In the genomic region with DNA sequence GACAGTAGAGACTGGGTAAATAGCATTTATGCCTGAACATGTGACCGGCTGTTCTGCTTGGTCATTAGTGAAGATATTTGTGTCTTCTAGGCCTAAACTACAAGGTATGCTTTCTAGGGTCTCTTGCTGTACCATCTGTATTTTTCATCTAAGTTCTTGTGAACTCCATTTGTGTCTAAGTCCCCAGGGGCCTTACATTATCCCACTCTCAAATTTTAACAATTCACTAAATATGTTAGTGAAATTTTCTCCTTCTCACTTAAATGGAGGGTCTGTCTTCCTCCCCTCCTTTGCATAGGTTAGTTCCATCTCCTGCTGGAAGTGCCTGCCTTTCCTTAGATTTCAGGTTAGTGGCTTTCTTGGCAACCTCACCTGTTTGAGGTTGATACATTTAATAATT, we compare ENCODE assay signal across 1 cellular context.
A peak's percentile ranks its signal among the peaks of the same experiment; 100 is the strongest.
TF ChIP-seq lines count a peak whose summit lies in the region.

No MANE protein-coding gene starts in this region.

TF ChIP-seq in K562, 482 proteins besides CTCF, POLR2A, EP300 and RAD21:
- TF ChIP-seq, protein P1, sequence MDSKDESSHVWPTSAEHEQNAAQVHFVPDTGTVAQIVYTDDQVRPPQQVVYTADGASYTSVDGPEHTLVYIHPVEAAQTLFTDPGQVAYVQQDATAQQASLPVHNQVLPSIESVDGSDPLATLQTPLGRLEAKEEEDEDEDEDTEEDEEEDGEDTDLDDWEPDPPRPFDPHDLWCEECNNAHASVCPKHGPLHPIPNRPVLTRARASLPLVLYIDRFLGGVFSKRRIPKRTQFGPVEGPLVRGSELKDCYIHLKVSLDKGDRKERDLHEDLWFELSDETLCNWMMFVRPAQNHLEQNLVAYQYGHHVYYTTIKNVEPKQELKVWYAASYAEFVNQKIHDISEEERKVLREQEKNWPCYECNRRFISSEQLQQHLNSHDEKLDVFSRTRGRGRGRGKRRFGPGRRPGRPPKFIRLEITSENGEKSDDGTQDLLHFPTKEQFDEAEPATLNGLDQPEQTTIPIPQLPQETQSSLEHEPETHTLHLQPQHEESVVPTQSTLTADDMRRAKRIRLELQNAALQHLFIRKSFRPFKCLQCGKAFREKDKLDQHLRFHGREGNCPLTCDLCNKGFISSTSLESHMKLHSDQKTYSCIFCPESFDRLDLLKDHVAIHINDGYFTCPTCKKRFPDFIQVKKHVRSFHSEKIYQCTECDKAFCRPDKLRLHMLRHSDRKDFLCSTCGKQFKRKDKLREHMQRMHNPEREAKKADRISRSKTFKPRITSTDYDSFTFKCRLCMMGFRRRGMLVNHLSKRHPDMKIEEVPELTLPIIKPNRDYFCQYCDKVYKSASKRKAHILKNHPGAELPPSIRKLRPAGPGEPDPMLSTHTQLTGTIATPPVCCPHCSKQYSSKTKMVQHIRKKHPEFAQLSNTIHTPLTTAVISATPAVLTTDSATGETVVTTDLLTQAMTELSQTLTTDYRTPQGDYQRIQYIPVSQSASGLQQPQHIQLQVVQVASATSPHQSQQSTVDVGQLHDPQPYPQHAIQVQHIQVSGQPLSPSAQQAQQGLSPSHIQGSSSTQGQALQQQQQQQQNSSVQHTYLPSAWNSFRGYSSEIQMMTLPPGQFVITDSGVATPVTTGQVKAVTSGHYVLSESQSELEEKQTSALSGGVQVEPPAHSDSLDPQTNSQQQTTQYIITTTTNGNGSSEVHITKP (IDR thresholded peaks at IDR 0.05; ENCODE audit: partially characterized antibody) = peak; percentile 94
- TF ChIP-seq ATF7 (IDR thresholded peaks at IDR 0.05) (peak; percentile 35; the same call in 1 of the 2 replicates), RBM15 (IDR thresholded peaks at IDR 0.05; ENCODE audit: insufficient read depth, low read length) (no peak)
